Comparison of ENCODE assay signal across 8 cellular contexts in the genomic region with DNA sequence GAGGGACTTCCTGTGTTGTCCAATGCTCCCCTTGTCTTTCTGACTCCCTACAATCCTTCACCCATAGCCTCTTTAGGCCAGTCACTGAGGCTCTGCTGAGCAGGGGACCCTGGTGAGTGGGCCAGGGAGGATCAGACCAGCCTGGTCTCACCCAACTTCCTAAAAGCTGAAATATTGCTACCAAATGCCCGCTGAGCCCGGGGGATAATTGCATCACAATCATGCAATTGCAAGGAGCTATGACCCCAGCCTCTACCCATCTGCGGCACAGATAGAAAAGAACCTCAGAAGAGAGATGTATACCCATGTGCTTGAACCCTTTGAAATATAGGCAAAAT. TPM values are rescaled to one million over a fixed set of nuclear protein-coding genes. Genes with fewer than 3 reads are reported as not detected.
DNase-seq lines count a peak whose midpoint lies in the region; TF ChIP-seq lines count a peak whose summit lies in the region.

No MANE protein-coding gene starts in this region.

- no peak overlapping the region for H2BK120ac ChIP-seq in mesenchymal stem cell (ENCODE audit: low read depth, low read length)

- no peak overlapping the region for H3K14ac ChIP-seq in mesenchymal stem cell (ENCODE audit: low read length in 2 of 2)

- H3K9me3 ChIP-seq in right atrium auricular region (no peaks in the 10 kb centered on the region), ascending aorta (no peaks in the 10 kb centered on the region), mesenchymal stem cell (ENCODE audit: control insufficient read depth, low read length) (no peaks in the 10 kb centered on the region)

- 100% methylated on average over 3 of the region's 3 CpGs for WGBS in mesenchymal stem cell

- H2BK15ac ChIP-seq in mesenchymal stem cell (ENCODE audit: low read depth, poor library complexity, severe bottlenecking): no peak overlapping the region

- DNase-seq in right atrium auricular region (ENCODE audit: low spot score): no peak
- DNase-seq in cardiac septum (ENCODE audit: low spot score): no peak
- no peak for DNase-seq in ascending aorta (ENCODE audit: low spot score in 2 of 2)
- no peak for DNase-seq in mesenchymal stem cell
- DNase-seq in central memory CD4-positive, alpha-beta T cell: no peak
- no peak for DNase-seq in NCI-H1694 (lab: John Stamatoyannopoulos, UW)
- no peak for DNase-seq in occipital lobe (lab: John Stamatoyannopoulos, UW)
- no peak for DNase-seq in H4 (ENCODE audit: low spot score)

- peak overlapping the region; percentile 97 for H3K9ac ChIP-seq in mesenchymal stem cell (ENCODE audit: low read length)

- H3K27me3 ChIP-seq in right atrium auricular region: no peaks in the 10 kb centered on the region
- H3K27me3 ChIP-seq in ascending aorta: no peaks in the 10 kb centered on the region
- no peaks in the 10 kb centered on the region for H3K27me3 ChIP-seq in mesenchymal stem cell (ENCODE audit: control insufficient read depth in 1 of 2, insufficient read depth in 1 of 2, low read length in 2 of 2)

- no peak overlapping the region for H3K4ac ChIP-seq in mesenchymal stem cell (ENCODE audit: low read depth in 1 of 2, low read length in 2 of 2)

- H3K23ac ChIP-seq in mesenchymal stem cell (ENCODE audit: low read length in 2 of 2): no peak overlapping the region

- H3K4me1 ChIP-seq in right atrium auricular region (peaks cover 0 to 56% of the 10 kb centered on the region in 2 donors), ascending aorta (peaks cover 2 to 31% of the 10 kb centered on the region in 2 donors), mesenchymal stem cell (ENCODE audit: control insufficient read depth, insufficient read depth, low read depth, low read length) (peaks cover 18% of the 10 kb centered on the region)

- H2AFZ ChIP-seq in mesenchymal stem cell (ENCODE audit: low read depth, low read length): peak overlapping the region; percentile 80

- H3K36me3 ChIP-seq in right atrium auricular region: no peaks in the 10 kb centered on the region
- H3K36me3 ChIP-seq in ascending aorta: no peaks in the 10 kb centered on the region
- peaks cover 0 to 2% of the 10 kb centered on the region in 2 experiments for H3K36me3 ChIP-seq in mesenchymal stem cell (ENCODE audit: control insufficient read depth in 1 of 2, insufficient read depth in 2 of 2, low read depth in 1 of 2, low read length in 2 of 2)

- peak overlapping the region; percentile 57 to 73 for H3K4me3 ChIP-seq in right atrium auricular region
- H3K4me3 ChIP-seq in ascending aorta: peak overlapping the region; percentile 55 to 72
- peak overlapping the region; percentile 59 to 83 for H3K4me3 ChIP-seq in mesenchymal stem cell (ENCODE audit: insufficient read depth in 1 of 2, low read depth in 1 of 2, low read length in 2 of 2)

- peak overlapping the region; percentile 70 for H3K4me2 ChIP-seq in mesenchymal stem cell (ENCODE audit: low read length, poor library complexity, severe bottlenecking)

- no peak overlapping the region for H2BK5ac ChIP-seq in mesenchymal stem cell (ENCODE audit: low read depth, low read length, poor library complexity, severe bottlenecking)

- intact Hi-C loops in cardiac septum (cut with DNase I) (loop anchor here (5.0 kb wide), 1 partner anchor 190 kb away; no protein-coding TSS in a partner anchor), ascending aorta (cut with DNase I) (no loop called here)

- H2AK5ac ChIP-seq in mesenchymal stem cell (ENCODE audit: low read length, severe bottlenecking): no peak overlapping the region

- peak overlapping the region; percentile 79 for H4K8ac ChIP-seq in mesenchymal stem cell (ENCODE audit: low read length)

- H3K27ac ChIP-seq in right atrium auricular region: peak overlapping the region; percentile 91 to 93
- H3K27ac ChIP-seq in ascending aorta: peak overlapping the region; percentile 91 to 92
- no peak overlapping the region for H3K27ac ChIP-seq in mesenchymal stem cell (ENCODE audit: low read length, poor library complexity, severe bottlenecking)

- no peak overlapping the region for H4K91ac ChIP-seq in mesenchymal stem cell (ENCODE audit: low read length)

- peaks cover 1% of the 10 kb centered on the region for H3K79me1 ChIP-seq in mesenchymal stem cell (replicated peaks; ENCODE audit: low read length, poor library complexity, severe bottlenecking)

- peak overlapping the region in 1 of 2 experiments; percentile 58 for H3K18ac ChIP-seq in mesenchymal stem cell (ENCODE audit: low read depth in 1 of 2, low read length in 2 of 2)

- H2BK12ac ChIP-seq in mesenchymal stem cell (ENCODE audit: low read length in 2 of 2): peak overlapping the region; percentile 14 to 40

- no peak for TF ChIP-seq CTCF in right atrium auricular region (IDR thresholded peaks at IDR 0.05)
- no peak for TF ChIP-seq CTCF in ascending aorta (IDR thresholded peaks at IDR 0.05)

RNA-seq across cellular contexts. Expression of gene SP100, which starts 3.7 kb away (rescaled TPM):
- 10 to 100 TPM; 66.5 to 80.1 TPM for total RNA-seq in right atrium auricular region
- total RNA-seq in cardiac septum: 46.3 TPM
- total RNA-seq in ascending aorta: 82.0 TPM
- polyA plus RNA-seq in mesenchymal stem cell (2013, experiment 1 of 2): 71.1 TPM
- 72.9 TPM for polyA plus RNA-seq in mesenchymal stem cell (2013, experiment 2 of 2)
- total RNA-seq in occipital lobe: 4.8 TPM
- 45.0 and 63.1 TPM in 2 replicates for total RNA-seq in H4 (2014; rRNA removed; shearing (Covaris generic))
